18 cellular contexts compared by ENCODE assay signal in the genomic region with DNA sequence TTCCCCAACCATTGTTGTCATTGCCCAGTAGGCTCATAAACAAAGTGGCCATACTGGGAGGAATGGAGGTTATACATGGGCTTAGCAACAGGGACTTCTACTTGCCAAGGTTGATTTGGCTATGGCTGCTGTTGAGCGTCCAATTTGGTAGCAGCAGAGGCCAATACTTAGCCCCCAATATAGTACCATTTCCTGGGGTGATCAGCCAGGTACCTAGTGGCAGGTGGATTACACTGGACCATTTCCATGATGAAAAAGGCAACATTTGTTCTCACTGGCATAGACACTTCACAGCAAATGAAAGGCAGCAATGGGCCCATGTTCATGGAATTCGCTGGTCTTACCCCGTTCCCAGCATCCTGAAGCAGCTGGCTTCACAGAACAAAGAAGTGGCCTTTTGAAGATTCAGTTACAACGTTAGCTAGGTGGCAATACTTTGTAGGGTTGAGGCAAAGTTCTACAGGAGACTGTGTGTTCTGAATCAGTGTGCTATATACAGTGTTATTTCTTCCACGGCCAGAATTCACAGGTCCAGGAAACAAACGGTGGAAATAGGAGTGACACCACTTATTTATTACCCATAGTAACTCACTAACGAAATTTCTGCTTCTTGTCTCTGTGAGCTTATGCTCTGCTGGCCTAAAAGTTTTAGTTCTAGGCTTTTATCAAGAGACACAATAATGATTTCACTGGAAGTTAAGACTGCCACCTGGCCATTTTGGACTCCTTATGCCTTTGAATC. TPM values are rescaled to one million over a fixed set of nuclear protein-coding genes. Genes with fewer than 3 reads are reported as not detected.
A peak's percentile ranks its signal among the peaks of the same experiment; 100 is the strongest.
DNase-seq lines count a peak whose midpoint lies in the region; ATAC-seq lines count a peak whose summit lies in the region.
"Had no signal": no experiment of that assay in that cellular context is flagged by ENCODE, and none has a peak within 500 bp of the region (broad histone marks: within the 10 kb centered on the region; RNA-seq: fewer than 3 reads in every experiment).

No MANE protein-coding gene starts in this region.

- H3K27ac ChIP-seq in SJSA1 (peak overlapping the region; percentile 27), epithelial cell of prostate (peak overlapping the region; percentile 48)
- H3K27ac ChIP-seq: tibial artery had no signal

- peaks cover 2 to 10% of the 10 kb centered on the region in 2 donors for H3K36me3 Mint-ChIP-seq in activated T-cell treated with anti-CD3 and anti-CD28 coated beads, Interleukin-2, amount 50 U/mL, for 72 hours (ENCODE audit: insufficient read depth in 2 of 2)
- H3K36me3 Mint-ChIP-seq in activated T-cell treated with anti-CD3 and anti-CD28 coated beads, Interleukin-2, amount 50 U/mL, for 4 hours (ENCODE audit: insufficient read depth) = peaks cover 12% of the 10 kb centered on the region
- peaks cover 12% of the 10 kb centered on the region for H3K36me3 Mint-ChIP-seq in stimulated activated effector memory CD8-positive, alpha-beta T cell treated with anti-CD3 and anti-CD28 coated beads, Interleukin-12 subunit alpha, Interleukin-12 subunit beta, amount 100 ng/mL, for 72 hours
- H3K36me3 Mint-ChIP-seq in T-helper 2 cell treated with Interferon-gamma antibody and Interleukin-4, amounts not matched to agents 5 μg/mL and 100 μg/mL, for 36 hours (ENCODE audit: low read depth) = peaks cover 27% of the 10 kb centered on the region

- no peak overlapping the region for H3K4me3 ChIP-seq in SJSA1
- H3K4me3 ChIP-seq: BLaER1 treated with 17β-estradiol and CSF1 and Interleukin-3, amounts not matched to agents 10 nM and 100 nM; esophagus muscularis mucosa; tibial artery had no signal

- peaks cover 11% of the 10 kb centered on the region for H3K36me3 ChIP-seq in SJSA1
- H3K36me3 ChIP-seq: esophagus muscularis mucosa had no signal

- H3K27me3 Mint-ChIP-seq in activated T-cell treated with anti-CD3 and anti-CD28 coated beads, Interleukin-2, amount 50 U/mL, for 72 hours (ENCODE audit: low read depth) = no peaks in the 10 kb centered on the region
- H3K27me3 Mint-ChIP-seq in activated T-cell treated with anti-CD3 and anti-CD28 coated beads, Interleukin-2, amount 50 U/mL, for 4 hours (ENCODE audit: low read depth) = no peaks in the 10 kb centered on the region
- H3K27me3 Mint-ChIP-seq in T-helper 2 cell treated with Interferon-gamma antibody and Interleukin-4, amounts not matched to agents 5 μg/mL and 100 μg/mL, for 36 hours (ENCODE audit: low read depth) = no peaks in the 10 kb centered on the region

- no peak overlapping the region for H3K4me3 Mint-ChIP-seq in activated T-cell treated with anti-CD3 and anti-CD28 coated beads, Interleukin-2, amount 50 U/mL, for 72 hours
- no peak overlapping the region for H3K4me3 Mint-ChIP-seq in activated T-cell treated with anti-CD3 and anti-CD28 coated beads, Interleukin-2, amount 50 U/mL, for 4 hours
- H3K4me3 Mint-ChIP-seq in stimulated activated effector memory CD8-positive, alpha-beta T cell treated with anti-CD3 and anti-CD28 coated beads, Interleukin-12 subunit alpha, Interleukin-12 subunit beta, amount 100 ng/mL, for 72 hours = no peak overlapping the region
- H3K4me3 Mint-ChIP-seq in T-helper 2 cell treated with Interferon-gamma antibody and Interleukin-4, amounts not matched to agents 5 μg/mL and 100 μg/mL, for 36 hours = no peak overlapping the region

- peaks cover 49% of the 10 kb centered on the region for H3K4me1 ChIP-seq in SJSA1 (replicated peaks)

- H3K9me3 Mint-ChIP-seq in activated T-cell treated with anti-CD3 and anti-CD28 coated beads, Interleukin-2, amount 50 U/mL, for 72 hours = no peaks in the 10 kb centered on the region
- no peaks in the 10 kb centered on the region for H3K9me3 Mint-ChIP-seq in activated T-cell treated with anti-CD3 and anti-CD28 coated beads, Interleukin-2, amount 50 U/mL, for 4 hours
- H3K9me3 Mint-ChIP-seq in stimulated activated effector memory CD8-positive, alpha-beta T cell treated with anti-CD3 and anti-CD28 coated beads, Interleukin-12 subunit alpha, Interleukin-12 subunit beta, amount 100 ng/mL, for 72 hours = no peaks in the 10 kb centered on the region
- H3K9me3 Mint-ChIP-seq in T-helper 2 cell treated with Interferon-gamma antibody and Interleukin-4, amounts not matched to agents 5 μg/mL and 100 μg/mL, for 36 hours = no peaks in the 10 kb centered on the region

- H3K4me1 Mint-ChIP-seq in activated T-cell treated with anti-CD3 and anti-CD28 coated beads, Interleukin-2, amount 50 U/mL, for 72 hours (ENCODE audit: low read depth) = peaks cover 74% of the 10 kb centered on the region
- peaks cover 93% of the 10 kb centered on the region for H3K4me1 Mint-ChIP-seq in activated T-cell treated with anti-CD3 and anti-CD28 coated beads, Interleukin-2, amount 50 U/mL, for 4 hours (ENCODE audit: low read depth)
- peaks cover 78% of the 10 kb centered on the region for H3K4me1 Mint-ChIP-seq in stimulated activated effector memory CD8-positive, alpha-beta T cell treated with anti-CD3 and anti-CD28 coated beads, Interleukin-12 subunit alpha, Interleukin-12 subunit beta, amount 100 ng/mL, for 72 hours
- H3K4me1 Mint-ChIP-seq in T-helper 2 cell treated with Interferon-gamma antibody and Interleukin-4, amounts not matched to agents 5 μg/mL and 100 μg/mL, for 36 hours (ENCODE audit: low read depth) = peaks cover 48% of the 10 kb centered on the region

- no peak for ATAC-seq in activated T-cell treated with anti-CD3 and anti-CD28 coated beads, Interleukin-2, amount 50 U/mL, for 72 hours (replicated peaks in 1 of 2)
- no peak for ATAC-seq in activated T-cell treated with anti-CD3 and anti-CD28 coated beads, Interleukin-2, amount 50 U/mL, for 4 hours
- no peak for ATAC-seq in stimulated activated effector memory CD8-positive, alpha-beta T cell treated with anti-CD3 and anti-CD28 coated beads, Interleukin-12 subunit alpha, Interleukin-12 subunit beta, amount 100 ng/mL, for 72 hours
- no peak for ATAC-seq in GM18868 (IDR thresholded peaks at IDR 0.05; ENCODE audit: unreplicated experiment)
- no peak for ATAC-seq in GM19397 (IDR thresholded peaks at IDR 0.05; ENCODE audit: unreplicated experiment)
- ATAC-seq: Panc1 had no signal

- H3K9me3 ChIP-seq in SJSA1 (replicated peaks) = no peaks in the 10 kb centered on the region
- H3K9me3 ChIP-seq: BLaER1 treated with 17β-estradiol and CSF1 and Interleukin-3, amounts not matched to agents 10 nM and 100 nM; esophagus muscularis mucosa; SK-N-SH; tibial artery had no signal

- DNase-seq in activated T-cell treated with anti-CD3 and anti-CD28 coated beads, Interleukin-2, amount 50 U/mL, for 72 hours = no peak
- no peak for DNase-seq in activated T-cell treated with anti-CD3 and anti-CD28 coated beads, Interleukin-2, amount 50 U/mL, for 4 hours
- DNase-seq in SJSA1 (ENCODE audit: low read depth in 1 of 2, low spot score in 2 of 2) = no peak
- DNase-seq in epithelial cell of prostate (ENCODE audit: low read depth, low spot score) = no peak
- no peak for DNase-seq in stimulated activated effector memory CD8-positive, alpha-beta T cell treated with anti-CD3 and anti-CD28 coated beads, Interleukin-12 subunit alpha, Interleukin-12 subunit beta, amount 100 ng/mL, for 72 hours (ENCODE audit: low spot score in 2 of 2)
- no peak for DNase-seq in T-helper 2 cell treated with Interferon-gamma antibody and Interleukin-4, amounts not matched to agents 5 μg/mL and 100 μg/mL, for 36 hours (ENCODE audit: low spot score)
- DNase-seq: activated CD4-positive, alpha-beta T cell treated with anti-CD3 and anti-CD28 coated beads for 48 hours; DMS79; NCI-H1436; NCI-H2171 treated with DMSO at 0.1 percent for 48 hours; posterior cingulate gyrus; SK-N-SH; tibial artery had no signal

- H3K27ac Mint-ChIP-seq in activated T-cell treated with anti-CD3 and anti-CD28 coated beads, Interleukin-2, amount 50 U/mL, for 72 hours = peak overlapping the region; percentile 88
- peak overlapping the region; percentile 8 for H3K27ac Mint-ChIP-seq in stimulated activated effector memory CD8-positive, alpha-beta T cell treated with anti-CD3 and anti-CD28 coated beads, Interleukin-12 subunit alpha, Interleukin-12 subunit beta, amount 100 ng/mL, for 72 hours
- no peak overlapping the region for H3K27ac Mint-ChIP-seq in T-helper 2 cell treated with Interferon-gamma antibody and Interleukin-4, amounts not matched to agents 5 μg/mL and 100 μg/mL, for 36 hours

- H3K27me3 ChIP-seq in SJSA1 (replicated peaks) = no peaks in the 10 kb centered on the region
- H3K27me3 ChIP-seq: BLaER1 treated with 17β-estradiol and CSF1 and Interleukin-3, amounts not matched to agents 10 nM and 100 nM; esophagus muscularis mucosa; tibial artery had no signal

RNA-seq across cellular contexts. Expression of a gene that starts 37.5 kb away (rescaled TPM):
- total RNA-seq in activated T-cell treated with anti-CD3 and anti-CD28 coated beads, Interleukin-2, amount 50 U/mL, for 72 hours = 10 to 100 TPM; 50.3 to 59.7 TPM
- 10 to 100 TPM; 37.1 to 45.1 (median 40.7) TPM for total RNA-seq in activated T-cell treated with anti-CD3 and anti-CD28 coated beads, Interleukin-2, amount 50 U/mL, for 4 hours
- total RNA-seq in SJSA1 (2014; rRNA removed; shearing (Covaris generic)) = 31.6 and 44.3 TPM in 2 replicates
